ENCODE assay signal across 8 cellular contexts in genomic region chr10:114821293-114821914, GRCh38. TPM values are rescaled to one million over a fixed set of nuclear protein-coding genes. Genes with fewer than 3 reads are reported as not detected.
A peak's percentile ranks its signal among the peaks of the same experiment; 100 is the strongest.
DNase-seq lines count a peak whose midpoint lies in the region; ATAC-seq and TF ChIP-seq lines count a peak whose summit lies in the region.

Gene FHIP2A (plus strand): TSS chr10:114821780. CDS start chr10:114822079, 299 bp downstream.

- H3K79me2 ChIP-seq in SU-DHL-6 (ENCODE audit: insufficient read depth, low read length), result no peaks in the 10 kb centered on the region
- H3K79me2 ChIP-seq in trophoblast cell (ENCODE audit: control insufficient read depth, insufficient read depth, low read length, poor library complexity), result peaks cover 13% of the 10 kb centered on the region

- no peaks in the 10 kb centered on the region for H3K27me3 Mint-ChIP-seq in activated naive CD8-positive, alpha-beta T cell treated with anti-CD3 and anti-CD28 coated beads for 36 hours

- peak within 1 kb of the TSS; percentile 91 for H4K8ac ChIP-seq in trophoblast cell (ENCODE audit: low read depth, low read length)

- H2AFZ ChIP-seq in SU-DHL-6 (ENCODE audit: low read depth, low read length, severe bottlenecking), result peak within 1 kb of the TSS; percentile 97
- peak within 1 kb of the TSS; percentile 75 for H2AFZ ChIP-seq in trophoblast cell (ENCODE audit: insufficient read depth, low read length, poor library complexity)

- in situ Hi-C loops in KBM-7 (cut with MboI; ENCODE audit: low pct_unique_long_range_greater_than_20kb, low sequenced_read_pairs) (no loop called here), transverse colon (cut with MboI; ENCODE audit: low pct_ligation_motif_present in 1 of 4, low pct_unique_long_range_greater_than_20kb in 1 of 4, low sequenced_read_pairs in 3 of 4) (no loop called here)

- H3K36me3 ChIP-seq in SU-DHL-6 (ENCODE audit: low read length), result no peaks in the 10 kb centered on the region
- peaks cover 1 to 2% of the 10 kb centered on the region in 2 experiments for H3K36me3 ChIP-seq in trophoblast cell (ENCODE audit: control insufficient read depth in 1 of 2, insufficient read depth in 2 of 2, low read length in 2 of 2)
- no peaks in the 10 kb centered on the region for H3K36me3 ChIP-seq in transverse colon

- H4K20me1 ChIP-seq in SU-DHL-6 (ENCODE audit: low read depth, low read length), result no peaks in the 10 kb centered on the region

- ATAC-seq in GM21723 (IDR thresholded peaks at IDR 0.05; ENCODE audit: unreplicated experiment) (peak; percentile 77), Right ventricle myocardium superior (ENCODE audit: poor library complexity) (peak; percentile 92)

- intact Hi-C loops in Right ventricle myocardium superior (cut with DNase I) (loop anchor here (10.0 kb wide), 1 partner anchor 357 kb away; no protein-coding TSS in a partner anchor), transverse colon (cut with DNase I; ENCODE audit: low total_unique reads) (no loop called here)

- H3K9me3 Mint-ChIP-seq in activated naive CD8-positive, alpha-beta T cell treated with anti-CD3 and anti-CD28 coated beads for 36 hours, result no peaks in the 10 kb centered on the region

- H3F3A ChIP-seq in SU-DHL-6 (ENCODE audit: insufficient read depth), result no peaks in the 10 kb centered on the region

- peak within 1 kb of the TSS; percentile 91 for H3K4me3 Mint-ChIP-seq in activated naive CD8-positive, alpha-beta T cell treated with anti-CD3 and anti-CD28 coated beads for 36 hours

- H2BK120ac ChIP-seq in trophoblast cell (ENCODE audit: insufficient read depth, low read length, poor library complexity), result peak within 1 kb of the TSS; percentile 84

- peaks cover 14% of the 10 kb centered on the region for H3K36me3 Mint-ChIP-seq in activated naive CD8-positive, alpha-beta T cell treated with anti-CD3 and anti-CD28 coated beads for 36 hours

- peak within 1 kb of the TSS; percentile 63 for H3K27ac ChIP-seq in SU-DHL-6 (ENCODE audit: low read depth, low read length)
- H3K27ac ChIP-seq in trophoblast cell (ENCODE audit: low read depth, low read length), result peak within 1 kb of the TSS; percentile 93
- H3K27ac ChIP-seq in transverse colon, result peak within 1 kb of the TSS; percentile 96 to 99 (median 97)

- no CpG with 5 or more reads among the region's 59 CpGs for WGBS in trophoblast cell (ENCODE audit: extremely low coverage, insufficient coverage, insufficient read length)
- 0 to 2% methylated on average over 7 to 28 of the region's 59 CpGs for WGBS in transverse colon (ENCODE audit: low coverage in 1 of 2), 2 donors

- H2AK5ac ChIP-seq in trophoblast cell (ENCODE audit: low read length), result peak within 1 kb of the TSS; percentile 5

- TF ChIP-seq CTCF in SU-DHL-6 (IDR thresholded peaks at IDR 0.05; ENCODE audit: insufficient read depth, low read length, poor library complexity, severe bottlenecking) (no peak), transverse colon (IDR thresholded peaks at IDR 0.05) (peak; percentile 13 to 66 (median 44))

- H3K4me3 ChIP-seq in SU-DHL-6 (ENCODE audit: insufficient read depth, low read length, poor library complexity, severe bottlenecking) (peak within 1 kb of the TSS; percentile 54), trophoblast cell (ENCODE audit: low read depth, low read length) (peak within 1 kb of the TSS; percentile 99), transverse colon (peak within 1 kb of the TSS; percentile 79 to 98 (median 93))

- H4K12ac ChIP-seq in trophoblast cell (ENCODE audit: low read depth, low read length), result peak within 1 kb of the TSS; percentile 88

- peak within 1 kb of the TSS; percentile 90 for H4K91ac ChIP-seq in trophoblast cell (ENCODE audit: low read depth, low read length)

- peak within 1 kb of the TSS; percentile 75 for H2BK5ac ChIP-seq in trophoblast cell (ENCODE audit: low read depth, low read length, poor library complexity)

- H3K9me3 ChIP-seq in SU-DHL-6 (ENCODE audit: insufficient read depth, low read length) (no peaks in the 10 kb centered on the region), trophoblast cell (ENCODE audit: insufficient read depth, low read depth, low read length) (no peaks in the 10 kb centered on the region), transverse colon (no peaks in the 10 kb centered on the region)

- H3K9me2 ChIP-seq in SU-DHL-6 (replicated peaks; ENCODE audit: insufficient read depth, low read length), result no peaks in the 10 kb centered on the region

- peak within 1 kb of the TSS; percentile 56 for H3K4ac ChIP-seq in trophoblast cell (ENCODE audit: low read depth, low read length)

- peaks cover 28% of the 10 kb centered on the region for H3K4me1 Mint-ChIP-seq in activated naive CD8-positive, alpha-beta T cell treated with anti-CD3 and anti-CD28 coated beads for 36 hours

- H3K27ac Mint-ChIP-seq in activated naive CD8-positive, alpha-beta T cell treated with anti-CD3 and anti-CD28 coated beads for 36 hours, result peak within 1 kb of the TSS; percentile 90

- no peaks in the 10 kb centered on the region for H3K27me3 ChIP-seq in SU-DHL-6 (ENCODE audit: low read length)
- H3K27me3 ChIP-seq in trophoblast cell (ENCODE audit: insufficient read depth, low read length), result no peaks in the 10 kb centered on the region
- no peaks in the 10 kb centered on the region for H3K27me3 ChIP-seq in transverse colon

- peaks cover 13% of the 10 kb centered on the region for H3K79me1 ChIP-seq in trophoblast cell (ENCODE audit: low read length)

- peak within 1 kb of the TSS; percentile 91 for H3K14ac ChIP-seq in trophoblast cell (ENCODE audit: low read length)

- TF ChIP-seq EP300 in transverse colon (IDR thresholded peaks at IDR 0.05; ENCODE audit: low read depth), result no peak

- H3K4me2 ChIP-seq in SU-DHL-6 (ENCODE audit: low read depth, low read length, poor library complexity, severe bottlenecking), result peak within 1 kb of the TSS; percentile 66
- peak within 1 kb of the TSS; percentile 52 for H3K4me2 ChIP-seq in trophoblast cell (ENCODE audit: low read length)

- peak within 1 kb of the TSS; percentile 73 for H2BK12ac ChIP-seq in trophoblast cell (ENCODE audit: low read length)

- no peak for TF ChIP-seq POLR2A in transverse colon (IDR thresholded peaks at IDR 0.05)

- H3K18ac ChIP-seq in trophoblast cell (ENCODE audit: low read length), result peak within 1 kb of the TSS; percentile 93

- no peak within 1 kb of the TSS for H3K23ac ChIP-seq in trophoblast cell (ENCODE audit: low read length)

- H3K9ac ChIP-seq in SU-DHL-6 (ENCODE audit: low read length), result peak within 1 kb of the TSS; percentile 76
- H3K9ac ChIP-seq in trophoblast cell (ENCODE audit: low read length), result peak within 1 kb of the TSS; percentile 96

- peak; percentile 49 for DNase-seq in GF-D8 (lab: John Stamatoyannopoulos, UW)
- DNase-seq in KBM-7, result peak; percentile 76
- DNase-seq in activated naive CD8-positive, alpha-beta T cell treated with anti-CD3 and anti-CD28 coated beads for 36 hours, result peak; percentile 92
- DNase-seq in Right ventricle myocardium superior, result peak; percentile 89
- peak; percentile 60 to 92 for DNase-seq in trophoblast cell
- peak; percentile 86 for DNase-seq in transverse colon

- H3K4me1 ChIP-seq in trophoblast cell (ENCODE audit: control insufficient read depth in 1 of 2, insufficient read depth in 2 of 2, low read length in 2 of 2), result peaks cover 3% of the 10 kb centered on the region in 2 experiments
- peaks cover 16 to 40% (median 20%) of the 10 kb centered on the region in 4 donors for H3K4me1 ChIP-seq in transverse colon

RNA-seq across cellular contexts. Expression of gene FHIP2A, which starts in this region (rescaled TPM):
- 10 to 100 TPM; 13.2 to 14.7 TPM for total RNA-seq in activated naive CD8-positive, alpha-beta T cell treated with anti-CD3 and anti-CD28 coated beads for 36 hours
- 22.6 TPM for total RNA-seq in Right ventricle myocardium superior
- polyA plus RNA-seq in trophoblast cell (2013), result 13.1 TPM in 2 replicates
- total RNA-seq in transverse colon, result 100 to 1,000 TPM in 1 of 4 donors, 10 to 100 TPM in 3; 17.2 to 218 (median 25.5) TPM

Comparison
In these comparisons a context has a peak if more than half of its experiments do, and no peak if none do; other contexts are left out.
1. Peak in every context shown above with its lines: DNase-seq, ATAC-seq, H3K4me3 ChIP-seq and H3K27ac ChIP-seq.